In genomic region chr14:73759183-73759713, GRCh38 we compare ENCODE assay signal across 8 cellular contexts. TPM values are rescaled to one million over a fixed set of nuclear protein-coding genes. Genes with fewer than 3 reads are reported as not detected.
A peak's percentile ranks its signal among the peaks of the same experiment; 100 is the strongest.
DNase-seq lines count a peak whose midpoint lies in the region; ATAC-seq and FAIRE-seq lines count a peak whose summit lies in the region.

No MANE protein-coding gene starts in this region.

- no peak overlapping the region for H3K4me3 ChIP-seq in endocrine pancreas (ENCODE audit: control insufficient read depth, insufficient read depth, low read length)
- H3K4me3 ChIP-seq in mesendoderm (ENCODE audit: low read length), result peak overlapping the region; percentile 56

- H3K79me2 ChIP-seq in mesendoderm (ENCODE audit: control insufficient read depth, insufficient read depth, low read length), result peaks cover 28% of the 10 kb centered on the region

- H3K9me3 ChIP-seq in endocrine pancreas (ENCODE audit: control insufficient read depth, low read length), result no peaks in the 10 kb centered on the region

- H4K8ac ChIP-seq in mesendoderm (ENCODE audit: low read depth, low read length), result no peak overlapping the region

- FAIRE-seq in HTR-8/SVneo (lab: Jason Lieb, UNC), result peak; percentile 94

- WGBS in mesendoderm (ENCODE audit: extremely low coverage, insufficient coverage, low lambda C conversion rate), result no CpG with 5 or more reads among the region's 71 CpGs

- H3K18ac ChIP-seq in mesendoderm (ENCODE audit: low read length), result peak overlapping the region; percentile 78

- peak overlapping the region; percentile 87 for H3K27ac ChIP-seq in mesendoderm (ENCODE audit: low read depth, low read length)
- peak overlapping the region; percentile 88 for H3K27ac ChIP-seq in substantia nigra (ENCODE audit: low read depth, low read length, poor library complexity, severe bottlenecking)

- no peak overlapping the region for H2BK5ac ChIP-seq in mesendoderm (ENCODE audit: low read length)

- DNase-seq in COLO829 (ENCODE audit: low spot score) (peak; percentile 40), HTR-8/SVneo (ENCODE audit: insufficient read length, low spot score) (no peak), mesendoderm (no peak), substantia nigra (lab: John Stamatoyannopoulos, UW) (peak in 29 of 49 donors; percentile 16 to 74 (median 45))
- peak; percentile 55 for DNase-seq in activated CD4-positive, alpha-beta T cell treated with anti-CD3 and anti-CD28 coated beads, Interleukin-2, amount 50 U/mL, for 1 hour

- no peak overlapping the region for H2BK120ac ChIP-seq in mesendoderm (ENCODE audit: low read depth, low read length)

- H3K4ac ChIP-seq in mesendoderm (ENCODE audit: low read depth, low read length), result peak overlapping the region; percentile 44

- ATAC-seq in GM18519 (IDR thresholded peaks at IDR 0.05; ENCODE audit: low FRiP score, unreplicated experiment) (no peak), GM21390 (IDR thresholded peaks at IDR 0.05; ENCODE audit: unreplicated experiment) (no peak)

- H3K23ac ChIP-seq in mesendoderm (ENCODE audit: low read length), result peak overlapping the region; percentile 53

- peak overlapping the region; percentile 79 for H3K9ac ChIP-seq in endocrine pancreas (ENCODE audit: control insufficient read depth, insufficient read depth, low read length)
- H3K9ac ChIP-seq in mesendoderm (ENCODE audit: low read length), result peak overlapping the region; percentile 86

- no peak overlapping the region for H2BK15ac ChIP-seq in mesendoderm (replicated peaks; ENCODE audit: low read depth)

- H2AK5ac ChIP-seq in mesendoderm (ENCODE audit: low read length), result no peak overlapping the region

- H3K27me3 ChIP-seq in endocrine pancreas (ENCODE audit: control insufficient read depth, insufficient read depth, low read length) (no peaks in the 10 kb centered on the region), mesendoderm (ENCODE audit: insufficient read depth, low read length, poor library complexity) (no peaks in the 10 kb centered on the region)

- H3K79me1 ChIP-seq in mesendoderm (ENCODE audit: low read length), result peaks cover 23% of the 10 kb centered on the region

- peak overlapping the region; percentile 99 for H3K4me2 ChIP-seq in mesendoderm (ENCODE audit: low read length)

- H3K4me1 ChIP-seq in endocrine pancreas (ENCODE audit: control insufficient read depth, insufficient read depth, low read length), result no peaks in the 10 kb centered on the region
- peaks cover 5% of the 10 kb centered on the region for H3K4me1 ChIP-seq in mesendoderm (ENCODE audit: control insufficient read depth, low read depth, low read length)

- no peak overlapping the region for H4K5ac ChIP-seq in mesendoderm (ENCODE audit: low read length)

- no peaks in the 10 kb centered on the region for H3K36me3 ChIP-seq in endocrine pancreas (ENCODE audit: control insufficient read depth, insufficient read depth, low read length)
- no peaks in the 10 kb centered on the region for H3K36me3 ChIP-seq in mesendoderm (ENCODE audit: control insufficient read depth, insufficient read depth, low read length)

- peak overlapping the region; percentile 93 for H3K56ac ChIP-seq in mesendoderm (ENCODE audit: low read length)

RNA-seq across cellular contexts. Expression of gene PNMA1, which starts 45.1 kb away (rescaled TPM):
- 34.5 TPM for polyA plus RNA-seq in mesendoderm (2013, experiment 1 of 2)
- polyA plus RNA-seq in mesendoderm (2013, experiment 2 of 2), result 34.4 TPM

Comparison
In these comparisons a context has a peak if more than half of its experiments do, and no peak if none do; other contexts are left out.
1. DNase-seq: peak in COLO829 (single experiment), activated CD4-positive, alpha-beta T cell treated with anti-CD3 and anti-CD28 coated beads, Interleukin-2, amount 50 U/mL, for 1 hour (single experiment) and substantia nigra (29 of 49); none in HTR-8/SVneo (single experiment) and mesendoderm (single experiment).